Comparison of ENCODE assay signal across 28 cellular contexts in the genomic region with DNA sequence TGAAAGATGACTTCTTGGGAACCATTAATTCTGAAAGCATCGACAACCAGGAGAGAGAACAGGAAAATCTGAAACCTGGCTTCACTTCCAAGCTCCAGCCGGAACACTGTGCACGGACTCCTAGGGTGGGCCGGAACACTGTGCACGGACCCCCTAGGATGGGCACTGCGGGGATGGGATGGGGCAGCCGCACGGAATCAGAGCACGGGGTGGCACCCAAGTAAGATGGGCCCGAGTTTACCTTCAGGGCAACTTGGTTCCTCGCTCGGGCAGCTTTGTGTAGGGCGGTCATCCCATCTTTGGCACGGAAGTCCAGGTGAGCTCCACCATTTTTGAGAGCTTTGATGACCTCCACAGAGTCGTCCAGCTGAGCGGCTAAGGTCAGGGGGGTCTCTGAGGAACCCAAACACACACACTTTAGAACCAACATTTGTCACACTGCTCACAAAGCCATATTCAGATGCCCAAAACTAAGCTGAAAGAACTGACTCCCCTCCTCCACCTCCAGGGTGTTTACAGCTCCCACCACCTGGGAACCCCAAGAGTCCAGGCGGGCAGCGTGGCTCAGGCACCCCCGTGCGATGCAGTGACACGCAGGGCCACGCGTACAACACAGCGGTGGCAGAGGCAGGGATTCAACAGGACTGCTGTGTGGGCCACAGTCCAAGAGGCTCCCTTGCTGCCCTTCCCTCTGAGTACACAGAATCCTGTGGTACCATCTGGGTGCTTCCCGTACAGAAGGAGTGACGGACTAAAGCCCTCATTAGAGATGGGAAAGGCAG.
"Had no signal": no experiment of that assay in that cellular context is flagged by ENCODE, and none has a peak within 500 bp of the region (broad histone marks: within the 10 kb centered on the region; RNA-seq: fewer than 3 reads in every experiment).

No MANE protein-coding gene starts in this region.

- H3K27ac Mint-ChIP-seq: dendritic cell treated with granulocyte-macrophage colony-stimulating factor and Interleukin-4, amounts not matched to agents 40 ng/mL and 50 ng/mL, for 4 days; effector memory CD8-positive, alpha-beta T cell; endodermal cell; immature natural killer cell; mesothelial cell of epicardium had no signal

- H3K79me2 ChIP-seq: hepatocyte had no signal

- H3K4me3 Mint-ChIP-seq: dendritic cell treated with granulocyte-macrophage colony-stimulating factor and Interleukin-4, amounts not matched to agents 40 ng/mL and 50 ng/mL, for 4 days; effector memory CD8-positive, alpha-beta T cell; endodermal cell; immature natural killer cell; mesothelial cell of epicardium had no signal

- H3K27me3 ChIP-seq: colonic mucosa, hepatocyte, left lung had no signal

- ATAC-seq: effector memory CD8-positive, alpha-beta T cell; gastrocnemius medialis; left ventricle myocardium superior; mucosa of descending colon had no signal

- H3K27ac ChIP-seq: colonic mucosa, epithelial cell of prostate, esophagus squamous epithelium, gastrocnemius medialis, hepatocyte, left lung, lower lobe of right lung had no signal

- H3K36me3 ChIP-seq: colonic mucosa, esophagus squamous epithelium, gastrocnemius medialis, left lung had no signal

- H2AFZ ChIP-seq: hepatocyte had no signal

- H3K9me3 Mint-ChIP-seq: dendritic cell treated with granulocyte-macrophage colony-stimulating factor and Interleukin-4, amounts not matched to agents 40 ng/mL and 50 ng/mL, for 4 days; endodermal cell; immature natural killer cell; mesothelial cell of epicardium had no signal

- H3K4me2 ChIP-seq: hepatocyte had no signal

- H3K4me1 ChIP-seq: colonic mucosa, esophagus squamous epithelium, gastrocnemius medialis, left lung, lower lobe of right lung had no signal

- H3K9me3 ChIP-seq: colonic mucosa, esophagus squamous epithelium, gastrocnemius medialis, left lung, lower lobe of right lung, mucosa of descending colon had no signal

- H3K4me1 Mint-ChIP-seq: endodermal cell, immature natural killer cell, mesothelial cell of epicardium had no signal

- DNase-seq: cerebellar nuclear complex; colonic mucosa; cortex of kidney; effector CD8-positive, alpha-beta T cell; effector memory CD8-positive, alpha-beta T cell; endodermal cell; erythroblast; esophagus squamous epithelium; foreskin fibroblast; foreskin melanocyte; gastrocnemius medialis; glutamatergic neuron; head of caudate nucleus; hypothalamus; immature natural killer cell; islet precursor cell; kidney; kidney glomerular epithelial cell; left lung; left ventricle myocardium superior; lower lobe of right lung; mesenchymal stem cell had no signal

- FAIRE-seq: endometrium, kidney had no signal

- H3K4me3 ChIP-seq: colonic mucosa, esophagus squamous epithelium, gastrocnemius medialis, hepatocyte, left lung, lower lobe of right lung, mucosa of descending colon had no signal

- H3K36me3 Mint-ChIP-seq: immature natural killer cell, mesothelial cell of epicardium had no signal
